8 cellular contexts compared by ENCODE assay signal in genomic region chr19:41861098-41861768, GRCh38. TPM values are rescaled to one million over a fixed set of nuclear protein-coding genes. Genes with fewer than 3 reads are reported as not detected.
DNase-seq lines count a peak whose midpoint lies in the region; ATAC-seq and TF ChIP-seq lines count a peak whose summit lies in the region.

No MANE protein-coding gene starts in this region.

- in situ Hi-C loops in GM23248 (cut with MboI) = no loop called here

- H3K4me3 ChIP-seq in GM23248 (peak overlapping the region; percentile 76), RWPE2 (ENCODE audit: severe bottlenecking) (peak overlapping the region; percentile 90), fibroblast of mammary gland (ENCODE audit: control insufficient read depth, low read depth, low read length) (peak overlapping the region; percentile 84), skeletal muscle cell (ENCODE audit: low read depth, low read length) (peak overlapping the region; percentile 99)

- no peak overlapping the region for H2AFZ ChIP-seq in GM23248

- no peaks in the 10 kb centered on the region for H3K9me3 ChIP-seq in GM23248 (ENCODE audit: low read depth)
- H3K9me3 ChIP-seq in RWPE2 (ENCODE audit: severe bottlenecking) = no peaks in the 10 kb centered on the region

- peaks cover 47% of the 10 kb centered on the region for H3F3A ChIP-seq in GM23248 (ENCODE audit: insufficient read depth)

- DNase-seq in GM23248 = no peak
- no peak for DNase-seq in RWPE2 (ENCODE audit: low spot score)
- DNase-seq in fibroblast of mammary gland (ENCODE audit: low read depth) = no peak
- no peak for DNase-seq in skeletal muscle cell (ENCODE audit: low read depth)
- no peak for DNase-seq in COLO829 (ENCODE audit: low spot score)
- no peak for DNase-seq in GM19238 (ENCODE audit: insufficient read length, low spot score)

- H4K20me1 ChIP-seq in GM23248 (ENCODE audit: insufficient read depth) = 0 out of 2 replicates have a peak, but pooled peaks cover 15% of the 10 kb centered on the region

- peak overlapping the region; percentile 93 for H3K4me2 ChIP-seq in GM23248 (ENCODE audit: unreplicated experiment)

- H3K4me1 ChIP-seq in GM23248 (ENCODE audit: insufficient read depth) = peaks cover 30% of the 10 kb centered on the region
- H3K4me1 ChIP-seq in RWPE2 (ENCODE audit: insufficient read depth, poor library complexity, severe bottlenecking) = peaks cover 13% of the 10 kb centered on the region

- TF ChIP-seq CTCF in RWPE2 (IDR thresholded peaks at IDR 0.05; ENCODE audit: poor library complexity, severe bottlenecking) (no peak), fibroblast of mammary gland (conservative IDR thresholded peaks at IDR 0.05; ENCODE audit: control insufficient read depth, insufficient read depth, low read depth, low read length) (no peak)

- H3K27me3 ChIP-seq in GM23248 (replicated peaks; ENCODE audit: insufficient read depth) (no peaks in the 10 kb centered on the region), RWPE2 (ENCODE audit: insufficient read depth, poor library complexity, severe bottlenecking) (no peaks in the 10 kb centered on the region)

- no peaks in the 10 kb centered on the region for H3K9me2 ChIP-seq in GM23248 (ENCODE audit: insufficient read depth)

- peaks cover 62% of the 10 kb centered on the region for H3K79me2 ChIP-seq in GM23248 (ENCODE audit: insufficient read depth)

- ATAC-seq in RWPE2 (ENCODE audit: low read depth) = no peak
- no peak for ATAC-seq in GM21390 (IDR thresholded peaks at IDR 0.05; ENCODE audit: unreplicated experiment)
- no peak for ATAC-seq in HG02870 (IDR thresholded peaks at IDR 0.05; ENCODE audit: unreplicated experiment)

- H3K27ac ChIP-seq in GM23248 = peak overlapping the region; percentile 76
- H3K27ac ChIP-seq in RWPE2 (ENCODE audit: poor library complexity, severe bottlenecking) = peak overlapping the region; percentile 87

- peak overlapping the region; percentile 99 for H3K9ac ChIP-seq in GM23248

- peaks cover 47% of the 10 kb centered on the region for H3K36me3 ChIP-seq in GM23248 (ENCODE audit: low read depth)
- H3K36me3 ChIP-seq in RWPE2 (ENCODE audit: low read depth) = peaks cover 59% of the 10 kb centered on the region

- WGBS in GM23248 (ENCODE audit: low coverage in 1 of 2, low lambda C conversion rate in 2 of 2, missing lambda C conversion rate in 2 of 2), 2 experiments = 34 to 36% methylated on average over 10 of the region's 10 CpGs

RNA-seq across cellular contexts. Expression of gene RPS19, which starts 1.2 kb away (rescaled TPM):
- 296 and 881 TPM in 2 replicates for total RNA-seq in GM23248 (2014; rRNA removed; shearing (Covaris generic))
- 2,308 and 2,316 TPM in 2 replicates for polyA plus RNA-seq in GM23248 (2016; fragmentation: Nextera tagmentation; extraction: Ambion mirVana)

RNA-seq across cellular contexts. Expression of gene CD79A, which starts 15.8 kb away (rescaled TPM):
- total RNA-seq in GM23248 (2014; rRNA removed; shearing (Covaris generic)) = not detected in 2 replicates
- polyA plus RNA-seq in GM23248 (2016; fragmentation: Nextera tagmentation; extraction: Ambion mirVana) = 0.49 TPM in 1 of 2 replicates, not detected in the other

RNA-seq across cellular contexts. Expression of gene DMRTC2, which starts 16.4 kb away (rescaled TPM):
- total RNA-seq in GM23248 (2014; rRNA removed; shearing (Covaris generic)) = not detected in 2 replicates
- polyA plus RNA-seq in GM23248 (2016; fragmentation: Nextera tagmentation; extraction: Ambion mirVana) = not detected in 2 replicates

RNA-seq across cellular contexts. Expression of gene LYPD4, which starts 16.8 kb away (rescaled TPM):
- not detected in 2 replicates for total RNA-seq in GM23248 (2014; rRNA removed; shearing (Covaris generic))
- not detected in 2 replicates for polyA plus RNA-seq in GM23248 (2016; fragmentation: Nextera tagmentation; extraction: Ambion mirVana)

RNA-seq across cellular contexts. Expression of gene ARHGEF1, which starts 21.8 kb away (rescaled TPM):
- total RNA-seq in GM23248 (2014; rRNA removed; shearing (Covaris generic)) = 44.6 and 46.2 TPM in 2 replicates
- polyA plus RNA-seq in GM23248 (2016; fragmentation: Nextera tagmentation; extraction: Ambion mirVana) = 44.3 and 49.6 TPM in 2 replicates
